In the genomic region with DNA sequence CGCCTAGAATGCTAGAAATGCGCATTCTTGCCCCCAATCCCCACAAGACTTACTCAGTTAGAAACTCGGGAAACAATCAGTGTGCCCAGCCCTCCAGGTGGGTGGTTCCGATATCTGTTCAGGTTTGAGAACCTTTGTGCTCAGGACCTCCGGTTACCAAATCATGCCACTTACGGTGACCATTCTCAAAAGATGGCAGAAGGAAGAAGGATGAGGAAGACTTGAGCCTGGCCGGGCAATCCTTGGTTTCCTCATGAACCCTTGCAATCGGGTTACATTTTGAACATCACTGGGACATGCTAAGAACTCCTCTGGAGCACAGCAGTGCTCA, we compare ENCODE assay signal across 8 cellular contexts. TPM values are rescaled to one million over a fixed set of nuclear protein-coding genes. Genes with fewer than 3 reads are reported as not detected.
DNase-seq lines count a peak whose midpoint lies in the region; ATAC-seq and TF ChIP-seq lines count a peak whose summit lies in the region.

No MANE protein-coding gene starts in this region.

- H3K27ac ChIP-seq in HEK293 (ENCODE audit: extremely low read depth, low read depth, low read length): no peak overlapping the region
- H3K27ac ChIP-seq in neuronal stem cell (replicated peaks; ENCODE audit: low read length): no peak overlapping the region

- H3K36me3 ChIP-seq in Caco-2 (ENCODE audit: control insufficient read depth, insufficient read depth, low read length) (no peaks in the 10 kb centered on the region), HEK293 (ENCODE audit: control insufficient read depth in 2 of 2, insufficient read depth in 1 of 2, low read length in 2 of 2) (no peaks in the 10 kb centered on the region), neuronal stem cell (replicated peaks in 1 of 2; ENCODE audit: control insufficient read depth in 2 of 2, insufficient read depth in 2 of 2, low read length in 2 of 2) (no peaks in the 10 kb centered on the region), mucosa of descending colon (ENCODE audit: low read depth) (no peaks in the 10 kb centered on the region)

- H2BK15ac ChIP-seq in neuronal stem cell (ENCODE audit: low read length): peak overlapping the region; percentile 94

- no peaks in the 10 kb centered on the region for H3K9me3 Mint-ChIP-seq in Caco-2 (ENCODE audit: unreplicated experiment)
- no peaks in the 10 kb centered on the region for H3K9me3 Mint-ChIP-seq in activated naive CD8-positive, alpha-beta T cell (ENCODE audit: low read depth)

- ATAC-seq in mucosa of descending colon: no peak

- no peak overlapping the region for H3K4ac ChIP-seq in neuronal stem cell (ENCODE audit: low read length)

- no peak overlapping the region for H2BK120ac ChIP-seq in neuronal stem cell (ENCODE audit: low read depth, low read length)

- CTCF ChIA-PET in Caco-2 (lab: Charles Lee) (no interaction called here), HEK293 (lab: Yijun Ruan, JAX) (no interaction called here)

- no peak overlapping the region for H3K23ac ChIP-seq in neuronal stem cell (ENCODE audit: low read depth, low read length, poor library complexity)

- H3K36me3 Mint-ChIP-seq in Caco-2 (ENCODE audit: insufficient read depth, unreplicated experiment): no peaks in the 10 kb centered on the region
- H3K36me3 Mint-ChIP-seq in activated naive CD8-positive, alpha-beta T cell: no peaks in the 10 kb centered on the region

- no peak overlapping the region for H2BK12ac ChIP-seq in neuronal stem cell (ENCODE audit: low read length)

- DNase-seq in Caco-2 (no peak), neuronal stem cell (ENCODE audit: low spot score) (no peak), mucosa of descending colon (no peak), NCI-H1417 treated with DMSO at 0.1 percent for 48 hours (lab: John Stamatoyannopoulos, UW) (no peak), NCI-H187 (lab: John Stamatoyannopoulos, UW) (no peak)
- no peak for DNase-seq in effector CD4-positive, alpha-beta T cell

- H3K79me1 ChIP-seq in neuronal stem cell (ENCODE audit: low read depth, low read length): no peaks in the 10 kb centered on the region

- H3K4me3 ChIP-seq in Caco-2 (ENCODE audit: low read depth, low read length) (no peak overlapping the region), HEK293 (ENCODE audit: low read depth, low read length) (no peak overlapping the region), neuronal stem cell (ENCODE audit: low read length in 2 of 2) (no peak overlapping the region), mucosa of descending colon (no peak overlapping the region)

- no peak overlapping the region for H4K91ac ChIP-seq in neuronal stem cell (ENCODE audit: low read depth, low read length, poor library complexity)

- H3K9ac ChIP-seq in neuronal stem cell (ENCODE audit: low read depth, low read length, poor library complexity): no peak overlapping the region

- POLR2A ChIA-PET in Caco-2 (lab: Charles Lee): no interaction called here
- POLR2A ChIA-PET in HEK293 (lab: Yijun Ruan, JAX): no interaction called here

- H3K4me2 ChIP-seq in neuronal stem cell (ENCODE audit: insufficient read depth, low read length, poor library complexity, severe bottlenecking): no peak overlapping the region

- no TSS peak for BruUV-seq in Caco-2 (replicated peaks; lab: Mats Ljungman, UMichigan)

- H3K18ac ChIP-seq in neuronal stem cell (ENCODE audit: low read length): peak overlapping the region; percentile 50

- no peak overlapping the region for H3K27ac Mint-ChIP-seq in Caco-2 (ENCODE audit: unreplicated experiment)
- H3K27ac Mint-ChIP-seq in activated naive CD8-positive, alpha-beta T cell: peak overlapping the region; percentile 90

- H3K4me1 ChIP-seq in Caco-2: peaks cover 8% of the 10 kb centered on the region; the same call in 1 of the 2 replicates
- H3K4me1 ChIP-seq in HEK293 (ENCODE audit: control insufficient read depth, insufficient read depth, low read length): no peaks in the 10 kb centered on the region
- H3K4me1 ChIP-seq in neuronal stem cell (ENCODE audit: control insufficient read depth in 2 of 2, insufficient read depth in 1 of 2, low read depth in 1 of 2, low read length in 2 of 2): peaks cover 2 to 36% of the 10 kb centered on the region in 2 donors
- H3K4me1 ChIP-seq in mucosa of descending colon (ENCODE audit: low read depth): peaks cover 14% of the 10 kb centered on the region

- H3K9me3 ChIP-seq in Caco-2 (no peaks in the 10 kb centered on the region), HEK293 (ENCODE audit: control insufficient read depth, insufficient read depth, low read depth, low read length) (no peaks in the 10 kb centered on the region), neuronal stem cell (replicated peaks in 1 of 2; ENCODE audit: control insufficient read depth in 2 of 2, insufficient read depth in 1 of 2, low read depth in 1 of 2, low read length in 2 of 2) (no peaks in the 10 kb centered on the region), mucosa of descending colon (no peaks in the 10 kb centered on the region)

- H2AK5ac ChIP-seq in neuronal stem cell (ENCODE audit: low read depth, low read length): peak overlapping the region; percentile 89

- intact Hi-C loops in Caco-2 (cut with micrococcal nuclease; ENCODE audit: unreplicated experiment): no loop called here
- intact Hi-C loops in mucosa of descending colon (cut with DNase I, micrococcal nuclease): no loop called here

- H3K14ac ChIP-seq in neuronal stem cell (ENCODE audit: low read length): no peak overlapping the region

- peaks cover 6% of the 10 kb centered on the region for H3K4me1 Mint-ChIP-seq in Caco-2 (ENCODE audit: low read depth, unreplicated experiment)
- H3K4me1 Mint-ChIP-seq in activated naive CD8-positive, alpha-beta T cell (ENCODE audit: low read depth): peaks cover 45% of the 10 kb centered on the region

- H2AFZ ChIP-seq in neuronal stem cell (ENCODE audit: low read length): no peak overlapping the region

- peak overlapping the region; percentile 31 for H2BK5ac ChIP-seq in neuronal stem cell (ENCODE audit: low read length)

- no peak overlapping the region for H4K8ac ChIP-seq in neuronal stem cell (ENCODE audit: low read depth, low read length)

- no CpG with 5 or more reads among the region's 8 CpGs for WGBS in neuronal stem cell (ENCODE audit: extremely low coverage in 2 of 2, insufficient read length in 2 of 2, insufficient replicate concordance in 1 of 2), 2 donors

- TF ChIP-seq CTCF in Caco-2 (IDR thresholded peaks at IDR 0.05; ENCODE audit: insufficient read depth in 1 of 2, low read depth in 1 of 2, low read length in 1 of 2, severe bottlenecking in 1 of 2, unreplicated experiment in 1 of 2) (no peak), HEK293 (tag by site-specific recombination; IDR thresholded peaks at IDR 0.05) (no peak), mucosa of descending colon (IDR thresholded peaks at IDR 0.05) (no peak)

- no peaks in the 10 kb centered on the region for H3K27me3 ChIP-seq in Caco-2 (replicated peaks; ENCODE audit: control insufficient read depth, insufficient read depth, low read length)
- peaks cover 0 to 19% (median 0%) of the 10 kb centered on the region in 3 experiments for H3K27me3 ChIP-seq in neuronal stem cell (ENCODE audit: control insufficient read depth in 3 of 3, insufficient read depth in 3 of 3, low read depth in 1 of 3, low read length in 3 of 3)

- peak overlapping the region; percentile 49 for H3K4me3 Mint-ChIP-seq in Caco-2 (ENCODE audit: unreplicated experiment)
- peak overlapping the region; percentile 73 for H3K4me3 Mint-ChIP-seq in activated naive CD8-positive, alpha-beta T cell

- peaks cover 15% of the 10 kb centered on the region for H3K27me3 Mint-ChIP-seq in Caco-2 (ENCODE audit: insufficient read depth, unreplicated experiment)
- H3K27me3 Mint-ChIP-seq in activated naive CD8-positive, alpha-beta T cell: no peaks in the 10 kb centered on the region

TF ChIP-seq in HEK293, 187 proteins besides CTCF, POLR2A, EP300 and RAD21:
- no peak for TF ChIP-seq ZFP3 (tag by site-specific recombination; IDR thresholded peaks at IDR 0.05; ENCODE audit: low read depth)
- TF ChIP-seq ZNF132 (tag by site-specific recombination; IDR thresholded peaks at IDR 0.05; ENCODE audit: borderline replicate concordance): no peak
- peak; percentile 74 for TF ChIP-seq ZNF677 (tag by site-specific recombination; IDR thresholded peaks at IDR 0.05)

RNA-seq across cellular contexts. Expression of a gene that starts 52.1 kb away (rescaled TPM):
- total RNA-seq in Caco-2 (2022) (286 and 290 TPM in 2 replicates), mucosa of descending colon (100 to 1,000 TPM in 1 of 3 donors, 10 to 100 TPM in 2; 87.4 to 100 (median 90.8) TPM)
- 75.9 TPM for polyA plus RNA-seq in neuronal stem cell (2013, experiment 1 of 2)
- polyA plus RNA-seq in neuronal stem cell (2013, experiment 2 of 2): 76.3 TPM
